In the genomic region with DNA sequence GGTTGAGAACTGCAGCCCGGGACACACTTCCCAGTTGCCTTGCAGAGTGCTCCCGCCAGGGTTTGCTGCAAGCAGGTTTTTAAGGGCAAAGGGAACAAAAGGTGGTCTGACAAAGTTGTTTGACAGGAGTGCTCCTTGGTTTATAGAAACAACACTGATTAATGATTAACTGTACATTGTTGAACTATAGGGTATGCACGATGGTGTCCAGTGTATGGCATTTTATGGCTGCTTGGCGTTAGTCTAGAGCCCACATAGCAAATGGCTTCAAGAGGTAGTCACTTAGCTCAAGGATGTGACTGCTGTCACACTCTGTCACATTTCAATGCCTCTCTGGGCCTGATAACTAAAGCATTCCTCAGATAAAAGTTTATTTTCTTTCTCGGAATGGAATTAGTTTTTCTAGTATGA, we compare ENCODE assay signal across 18 cellular contexts.
DNase-seq lines count a peak whose midpoint lies in the region; ATAC-seq, FAIRE-seq and TF ChIP-seq lines count a peak whose summit lies in the region.
"Had no signal": no experiment of that assay in that cellular context is flagged by ENCODE, and none has a peak within 500 bp of the region (broad histone marks: within the 10 kb centered on the region; RNA-seq: fewer than 3 reads in every experiment).

No MANE protein-coding gene starts in this region.

- intact Hi-C loops in HepG2 (cut with micrococcal nuclease; ENCODE audit: unreplicated experiment): loop anchor here (1.0 kb wide), 2 partner anchors 9 to 18 kb away; no protein-coding TSS in a partner anchor
- intact Hi-C loops in right lobe of liver (cut with DNase I): no loop called here
- intact Hi-C loops in mucosa of descending colon (cut with DNase I, micrococcal nuclease): no loop called here
- intact Hi-C loops in transverse colon (cut with DNase I; ENCODE audit: low total_unique reads): no loop called here
- intact Hi-C loops in sciatic nerve (cut with DNase I): no loop called here

- H3K4me1 ChIP-seq in HepG2 (ENCODE audit: insufficient read depth, low read length): peaks cover 44% of the 10 kb centered on the region
- no peaks in the 10 kb centered on the region for H3K4me1 ChIP-seq in right lobe of liver
- peaks cover 20% of the 10 kb centered on the region for H3K4me1 ChIP-seq in mucosa of descending colon (ENCODE audit: low read depth)
- peaks cover 0 to 48% (median 35%) of the 10 kb centered on the region in 4 donors for H3K4me1 ChIP-seq in transverse colon
- H3K4me1 ChIP-seq: BLaER1 had no signal

- CTCF ChIA-PET in HepG2 (lab: Yijun Ruan, JAX; ENCODE audit: low intra/inter-chr PET ratio, low total read pairs): interaction anchor here (1.1 to 2.0 kb wide), 3 partner anchors 8 to 18 kb away, joined by 3 to 10 read pairs (median 3); no protein-coding TSS in a partner anchor

- no peak overlapping the region for H3K9ac ChIP-seq in HepG2 (ENCODE audit: insufficient read depth, low read depth, low read length)
- H3K9ac ChIP-seq: BLaER1 had no signal

- no TSS peak for BruUV-seq in HepG2 (replicated peaks; lab: Mats Ljungman, UMichigan)

- no peak overlapping the region for H2AFZ ChIP-seq in HepG2 (ENCODE audit: low read length)

- H3K36me3 ChIP-seq in HepG2 (replicated peaks in 1 of 2; ENCODE audit: control insufficient read depth in 1 of 2, insufficient read depth in 2 of 2, low read length in 2 of 2): no peaks in the 10 kb centered on the region
- no peaks in the 10 kb centered on the region for H3K36me3 ChIP-seq in right lobe of liver
- no peaks in the 10 kb centered on the region for H3K36me3 ChIP-seq in mucosa of descending colon (ENCODE audit: low read depth)
- no peaks in the 10 kb centered on the region for H3K36me3 ChIP-seq in transverse colon
- H3K36me3 ChIP-seq: BLaER1 had no signal

- no peak for TF ChIP-seq POLR2A in HepG2 (IDR thresholded peaks at IDR 0.05; ENCODE audit: insufficient read depth in 1 of 2, low read depth in 2 of 2, low read length in 2 of 2)
- no peak for TF ChIP-seq POLR2A in right lobe of liver (IDR thresholded peaks at IDR 0.05)
- peak; percentile 44 for TF ChIP-seq POLR2A in transverse colon (IDR thresholded peaks at IDR 0.05)

- TF ChIP-seq RAD21 in HepG2 (CRISPR knock-in tag; IDR thresholded peaks at IDR 0.05): no peak

- H3K79me2 ChIP-seq in HepG2 (ENCODE audit: insufficient read depth, low read length): no peaks in the 10 kb centered on the region

- WGBS in HepG2 (ENCODE audit: low lambda C conversion rate): 0% methylated on average over 4 of the region's 5 CpGs
- WGBS in right lobe of liver (ENCODE audit: insufficient coverage, low coverage, low lambda C conversion rate, missing lambda C conversion rate): 70% methylated on average over 5 of the region's 5 CpGs
- 41 to 63% methylated on average over 3 to 5 of the region's 5 CpGs for WGBS in transverse colon (ENCODE audit: low coverage in 1 of 2), 2 donors

- in situ Hi-C loops in HepG2 (cut with HindIII; ENCODE audit: extremely low pct_ligation_motif_present, low pct_unique_long_range_greater_than_20kb): no loop called here
- in situ Hi-C loops in transverse colon (cut with MboI; ENCODE audit: low pct_ligation_motif_present in 1 of 4, low pct_unique_long_range_greater_than_20kb in 1 of 4, low sequenced_read_pairs in 3 of 4): no loop called here

- ATAC-seq in HepG2: peak; percentile 92
- no peak for ATAC-seq in right lobe of liver
- peak; percentile 72 for ATAC-seq in mucosa of descending colon
- ATAC-seq in GM21825 (IDR thresholded peaks at IDR 0.05; ENCODE audit: unreplicated experiment): no peak
- ATAC-seq in sciatic nerve: no peak
- ATAC-seq: CD8-positive, alpha-beta T cell; K562; Right ventricle myocardium inferior had no signal

- H3K9me3 ChIP-seq in HepG2 (ENCODE audit: low read length) (no peaks in the 10 kb centered on the region), right lobe of liver (no peaks in the 10 kb centered on the region), mucosa of descending colon (no peaks in the 10 kb centered on the region), transverse colon (no peaks in the 10 kb centered on the region)
- H3K9me3 ChIP-seq: BLaER1 had no signal

- no peak overlapping the region for H3K27ac ChIP-seq in HepG2 (ENCODE audit: extremely low read length, insufficient read depth, low read length)
- H3K27ac ChIP-seq in right lobe of liver: no peak overlapping the region
- peak overlapping the region; percentile 81 to 84 (median 82) for H3K27ac ChIP-seq in transverse colon
- H3K27ac ChIP-seq: BLaER1 had no signal

- POLR2A ChIA-PET in HepG2 (lab: Yijun Ruan, JAX): no interaction called here

- peak overlapping the region; percentile 72 for H3K4me2 ChIP-seq in HepG2 (ENCODE audit: low read depth, low read length)
- H3K4me2 ChIP-seq: BLaER1 had no signal

- no peaks in the 10 kb centered on the region for H4K20me1 ChIP-seq in HepG2 (ENCODE audit: insufficient read depth, low read length)
- H4K20me1 ChIP-seq: BLaER1 had no signal

- TF ChIP-seq EP300 in HepG2 (IDR thresholded peaks at IDR 0.05; ENCODE audit: low read depth in 2 of 2, low read length in 2 of 2): no peak
- TF ChIP-seq EP300 in HepG2 (CRISPR knock-in tag; IDR thresholded peaks at IDR 0.05; ENCODE audit: borderline replicate concordance): no peak
- no peak for TF ChIP-seq EP300 in transverse colon (IDR thresholded peaks at IDR 0.05; ENCODE audit: low read depth)

- H3K4me3 ChIP-seq in HepG2 (replicated peaks in 1 of 3; ENCODE audit: insufficient read depth in 1 of 3, low read depth in 2 of 3, low read length in 3 of 3) (peak overlapping the region in 1 of 3 experiments; percentile 34; a peak in 1 of 6 replicates), right lobe of liver (no peak overlapping the region), mucosa of descending colon (no peak overlapping the region), transverse colon (peak overlapping the region in 2 of 4 donors; percentile 21 to 22)
- H3K4me3 ChIP-seq: BLaER1, K562 had no signal

- H3K27me3 ChIP-seq in HepG2 (ENCODE audit: control insufficient read depth in 1 of 2, insufficient read depth in 2 of 2, low read length in 2 of 2) (peaks cover 0 to under 1% of the 10 kb centered on the region in 2 experiments; a peak in 1 of 5 replicates), right lobe of liver (no peaks in the 10 kb centered on the region), transverse colon (no peaks in the 10 kb centered on the region)
- H3K27me3 ChIP-seq: BLaER1 had no signal

- peak; percentile 87 for FAIRE-seq in HepG2 (lab: Jason Lieb, UNC)
- FAIRE-seq in RCC 7860 (lab: Jason Lieb, UNC): peak; percentile 2
- FAIRE-seq: HTR-8/SVneo, K562 had no signal

- DNase-seq in HepG2 (ENCODE audit: low spot score): peak; percentile 79
- no peak for DNase-seq in right lobe of liver
- peak; percentile 63 for DNase-seq in RCC 7860 (ENCODE audit: low spot score)
- DNase-seq in mucosa of descending colon: peak; percentile 75 to 78 (median 76)
- peak; percentile 70 for DNase-seq in transverse colon
- DNase-seq in sciatic nerve (ENCODE audit: low spot score): no peak
- DNase-seq in SKM-1 treated with dmso at 0.1 percent for 144 hours (lab: John Stamatoyannopoulos, UW; ENCODE audit: unreplicated experiment): no peak
- DNase-seq: CD8-positive, alpha-beta T cell; H7; NCI-H1436; NCI-H2029; NCI-H2171; NCI-H446 treated with DMSO at 0.1 percent for 48 hours had no signal

- peak; percentile 43; the same call in 1 of the 2 replicates for TF ChIP-seq CTCF in HepG2 (CRISPR knock-in tag; IDR thresholded peaks at IDR 0.05)
- TF ChIP-seq CTCF in right lobe of liver (IDR thresholded peaks at IDR 0.05): no peak
- no peak for TF ChIP-seq CTCF in mucosa of descending colon (IDR thresholded peaks at IDR 0.05)
- peak in 3 of 5 experiments; percentile 10 to 59 (median 55) for TF ChIP-seq CTCF in transverse colon (IDR thresholded peaks at IDR 0.05)

TF ChIP-seq in HepG2, 621 proteins besides CTCF, POLR2A, EP300 and RAD21 (continues in another document):
- TF ChIP-seq RORA (CRISPR knock-in tag; IDR thresholded peaks at IDR 0.05): 0 out of 2 replicates have a peak, but pooled peaks have one; percentile 41
- TF ChIP-seq ZNF792 (CRISPR knock-in tag; IDR thresholded peaks at IDR 0.05): 0 out of 2 replicates have a peak, but pooled peaks have one; percentile 24
- 0 out of 2 replicates have a peak, but pooled peaks have one; percentile 34 for TF ChIP-seq MIXL1 (CRISPR knock-in tag; IDR thresholded peaks at IDR 0.05)
- TF ChIP-seq FLYWCH1 (CRISPR knock-in tag; IDR thresholded peaks at IDR 0.05): no peak
- TF ChIP-seq GATAD2A (CRISPR knock-in tag; IDR thresholded peaks at IDR 0.05): peak; percentile 31; the same call in 1 of the 2 replicates
- no peak for TF ChIP-seq XRCC5 (optimal IDR thresholded peaks at IDR 0.05; ENCODE audit: low read length)
- peak; percentile 78; the same call in 1 of the 2 replicates for TF ChIP-seq HNF1B (CRISPR knock-in tag; IDR thresholded peaks at IDR 0.05)
- TF ChIP-seq MBNL3 (CRISPR knock-in tag; conservative IDR thresholded peaks at IDR 0.05): no peak
- no peak for TF ChIP-seq ZNF614 (CRISPR knock-in tag; IDR thresholded peaks at IDR 0.05; ENCODE audit: borderline replicate concordance)
- TF ChIP-seq ZMYM4 (CRISPR knock-in tag; IDR thresholded peaks at IDR 0.05): 0 out of 2 replicates have a peak, but pooled peaks have one; percentile 33
- peak; percentile 58; the same call in 1 of the 2 replicates for TF ChIP-seq PPARG (CRISPR knock-in tag; conservative IDR thresholded peaks at IDR 0.05)
- no peak for TF ChIP-seq ZNF768 (CRISPR knock-in tag; IDR thresholded peaks at IDR 0.05)
- TF ChIP-seq ELF4 (CRISPR knock-in tag; IDR thresholded peaks at IDR 0.05; ENCODE audit: borderline replicate concordance): no peak
- no peak for TF ChIP-seq ZSCAN22 (CRISPR knock-in tag; IDR thresholded peaks at IDR 0.05)
- no peak for TF ChIP-seq PHF21A (CRISPR knock-in tag; IDR thresholded peaks at IDR 0.05)
- no peak for TF ChIP-seq SYNCRIP (IDR thresholded peaks at IDR 0.05; ENCODE audit: insufficient read depth, low read depth, low read length)

Comparison
In these comparisons a context has a peak if more than half of its experiments do, and no peak if none do; other contexts are left out.
1. ATAC-seq: peak in HepG2 (single experiment) and mucosa of descending colon (single experiment); none in right lobe of liver (0 of 4), GM21825 (single experiment) and sciatic nerve (single experiment).
2. DNase-seq: peak in HepG2 (single experiment), RCC 7860 (single experiment), mucosa of descending colon (3 of 3) and transverse colon (single experiment); none in right lobe of liver (0 of 3), sciatic nerve (single experiment) and SKM-1 treated with dmso at 0.1 percent for 144 hours (single experiment).
3. CTCF ChIP-seq: peak in HepG2 (single experiment) and transverse colon (3 of 5); none in right lobe of liver (0 of 4) and mucosa of descending colon (single experiment).
4. H3K27ac ChIP-seq: peak in transverse colon (4 of 4); none in HepG2 (single experiment) and right lobe of liver (0 of 3).